ENCODE assay signal across 8 cellular contexts in genomic region chr1:114716304-114717158, GRCh38. TPM values are rescaled to one million over a fixed set of nuclear protein-coding genes. Genes with fewer than 3 reads are reported as not detected.
DNase-seq lines count a peak whose midpoint lies in the region; ATAC-seq and TF ChIP-seq lines count a peak whose summit lies in the region.

Gene NRAS (minus strand): TSS chr1:114716771. CDS start chr1:114716160, 611 bp downstream.

- peak within 1 kb of the TSS; percentile 96 for H3K4me3 Mint-ChIP-seq in type B pancreatic cell

- H3K9me3 ChIP-seq in adrenal gland (replicated peaks in 1 of 3) = no peaks in the 10 kb centered on the region
- H3K9me3 ChIP-seq in heart right ventricle = no peaks in the 10 kb centered on the region

- peak within 1 kb of the TSS; percentile 99 for H3K27ac Mint-ChIP-seq in type B pancreatic cell

- TF ChIP-seq CTCF in GM13977 (IDR thresholded peaks at IDR 0.05; ENCODE audit: extremely low read depth, insufficient read depth, missing control alignments) (no peak), adrenal gland (IDR thresholded peaks at IDR 0.05) (peak in 1 of 6 experiments; percentile 16), heart right ventricle (IDR thresholded peaks at IDR 0.05) (no peak), type B pancreatic cell (conservative IDR thresholded peaks at IDR 0.05) (no peak)

- no peaks in the 10 kb centered on the region for H3K27me3 Mint-ChIP-seq in type B pancreatic cell

- H3K27me3 ChIP-seq in adrenal gland (no peaks in the 10 kb centered on the region), heart right ventricle (no peaks in the 10 kb centered on the region)

- H3K4me1 Mint-ChIP-seq in type B pancreatic cell (ENCODE audit: unreplicated experiment) = peaks cover 14% of the 10 kb centered on the region

- 0 to 1% (median 1%) methylated on average over 29 to 38 of the region's 38 CpGs for WGBS in adrenal gland, 4 donors
- 1% methylated on average over 38 of the region's 38 CpGs for WGBS in heart right ventricle, 2 donors

- H3K4me1 ChIP-seq in adrenal gland (replicated peaks in 1 of 2) (peaks cover 8 to 17% of the 10 kb centered on the region in 2 donors), heart right ventricle (peaks cover 4 to 32% (median 25%) of the 10 kb centered on the region in 9 donors)

- peak within 1 kb of the TSS; percentile 72 to 96 (median 85) for H3K4me3 ChIP-seq in adrenal gland
- peak within 1 kb of the TSS; percentile 62 to 91 (median 76) for H3K4me3 ChIP-seq in heart right ventricle

- peak; percentile 89 for DNase-seq in GM13977 (ENCODE audit: low spot score)
- peak; percentile 32 for DNase-seq in NCI-H1436 treated with DMSO at 0.1 percent for 48 hours (lab: John Stamatoyannopoulos, UW)
- DNase-seq in T-helper 1 cell = peak; percentile 87 to 95 (median 93)
- DNase-seq in adrenal gland = peak; percentile 92 to 96 (median 95)
- peak; percentile 93 to 95 for DNase-seq in heart right ventricle
- DNase-seq in posterior cingulate gyrus = peak; percentile 87 to 99 (median 94)
- DNase-seq in type B pancreatic cell (ENCODE audit: extremely low spot score, unreplicated experiment) = peak; percentile 94

- peak in 1 of 2 donors; percentile 58 for TF ChIP-seq POLR2A in adrenal gland (IDR thresholded peaks at IDR 0.05)

- no peaks in the 10 kb centered on the region for H3K9me3 Mint-ChIP-seq in type B pancreatic cell

- peaks cover 43% of the 10 kb centered on the region for H3K36me3 Mint-ChIP-seq in type B pancreatic cell

- H3K36me3 ChIP-seq in adrenal gland (replicated peaks in 1 of 2) (peaks cover 0 to 58% of the 10 kb centered on the region in 2 donors), heart right ventricle (peaks cover 0 to 81% (median 58%) of the 10 kb centered on the region in 9 donors)

- in situ Hi-C loops in GM13977 (cut with MboI; ENCODE audit: low pct_unique_long_range_greater_than_20kb, low sequenced_read_pairs, unreplicated experiment) = no loop called here

- ATAC-seq in HG02852 (IDR thresholded peaks at IDR 0.05; ENCODE audit: unreplicated experiment) = peak; percentile 91
- ATAC-seq in heart right ventricle = peak; percentile 99 to 100 (median 100)

- intact Hi-C loops in adrenal gland (cut with DNase I) = no loop called here
- intact Hi-C loops in heart right ventricle (cut with DNase I) = loop anchor here in 6 of 10 donors (2.0 to 10.0 kb wide), 6 partner anchors 36 to 134 kb away; partner anchors contain the start of genes BCAS2 (in 4 of the 6), SIKE1 (in 2 of the 6) and CSDE1 (in 1 of the 6)
- intact Hi-C loops in posterior cingulate gyrus (cut with DNase I) = loop anchor here (1.0 to 5.0 kb wide), 3 partner anchors 41 to 904 kb away; partner anchors contain the start of genes BCAS2, CSDE1 and RSBN1

- H3K27ac ChIP-seq in adrenal gland = peak within 1 kb of the TSS; percentile 62 to 95 (median 83)
- peak within 1 kb of the TSS; percentile 48 to 95 (median 88) for H3K27ac ChIP-seq in heart right ventricle

RNA-seq across cellular contexts. Expression of gene NRAS, which starts in this region (rescaled TPM):
- total RNA-seq in adrenal gland (10 to 100 TPM; 12.5 to 23.3 (median 18.7) TPM), heart right ventricle (10 to 100 TPM in 2 of 10 donors, 1 to 10 TPM in 8; 6.2 to 17.2 (median 8.6) TPM), type B pancreatic cell (ENCODE audit: low replicate concordance) (49.4 and 54.8 TPM in 2 replicates)
- polyA plus RNA-seq in adrenal gland (10 to 100 TPM in 2 of 3 donors, 1 to 10 TPM in 1; 5.8 to 26.5 (median 10.1) TPM), heart right ventricle (10 to 100 TPM in 1 of 2 donors, 1 to 10 TPM in 1; 6.2 to 10.0 TPM)

Comparison
In these comparisons a context has a peak if more than half of its experiments do, and no peak if none do; other contexts are left out.
1. Peak in every context shown above with its lines: DNase-seq, ATAC-seq, H3K4me3 ChIP-seq and H3K27ac ChIP-seq.
2. DNase-seq: peak in every context shown above with its lines; median percentile 95 in adrenal gland; 94 in posterior cingulate gyrus; 94 in heart right ventricle; 94 in type B pancreatic cell; 93 in T-helper 1 cell; 89 in GM13977; 32 in NCI-H1436 treated with DMSO at 0.1 percent for 48 hours.
3. intact Hi-C loops: an anchor here in heart right ventricle (2.0 to 10.0 kb wide) and posterior cingulate gyrus (1.0 to 5.0 kb wide); none called in adrenal gland.